ENCODE assay signal across 1 cellular context in genomic region chr20:49270177-49270576, GRCh38.
TF ChIP-seq lines count a peak whose summit lies in the region.

No MANE protein-coding gene starts in this region.

TF ChIP-seq in GM12878, 131 proteins besides CTCF, POLR2A, EP300 and RAD21 (continued from another document):
- TF ChIP-seq ZBTB4 (CRISPR knock-in tag; IDR thresholded peaks at IDR 0.05) = no peak
- no peak for TF ChIP-seq CHD1 (IDR thresholded peaks at IDR 0.05; ENCODE audit: low read depth, low read length)
- no peak for TF ChIP-seq ETV6 (conservative IDR thresholded peaks at IDR 0.05 in 1 of 2, IDR thresholded peaks at IDR 0.05 in 1 of 2; ENCODE audit: borderline replicate concordance in 1 of 2, low read depth in 1 of 2)
- TF ChIP-seq KDM1A (IDR thresholded peaks at IDR 0.05; ENCODE audit: borderline replicate concordance) = no peak
- no peak for TF ChIP-seq NFXL1 (IDR thresholded peaks at IDR 0.05; ENCODE audit: borderline replicate concordance)
- TF ChIP-seq ZZZ3 (IDR thresholded peaks at IDR 0.05; ENCODE audit: control insufficient read depth, insufficient read length, low read depth) = no peak
